Comparison of ENCODE assay signal across 7 cellular contexts in the genomic region with DNA sequence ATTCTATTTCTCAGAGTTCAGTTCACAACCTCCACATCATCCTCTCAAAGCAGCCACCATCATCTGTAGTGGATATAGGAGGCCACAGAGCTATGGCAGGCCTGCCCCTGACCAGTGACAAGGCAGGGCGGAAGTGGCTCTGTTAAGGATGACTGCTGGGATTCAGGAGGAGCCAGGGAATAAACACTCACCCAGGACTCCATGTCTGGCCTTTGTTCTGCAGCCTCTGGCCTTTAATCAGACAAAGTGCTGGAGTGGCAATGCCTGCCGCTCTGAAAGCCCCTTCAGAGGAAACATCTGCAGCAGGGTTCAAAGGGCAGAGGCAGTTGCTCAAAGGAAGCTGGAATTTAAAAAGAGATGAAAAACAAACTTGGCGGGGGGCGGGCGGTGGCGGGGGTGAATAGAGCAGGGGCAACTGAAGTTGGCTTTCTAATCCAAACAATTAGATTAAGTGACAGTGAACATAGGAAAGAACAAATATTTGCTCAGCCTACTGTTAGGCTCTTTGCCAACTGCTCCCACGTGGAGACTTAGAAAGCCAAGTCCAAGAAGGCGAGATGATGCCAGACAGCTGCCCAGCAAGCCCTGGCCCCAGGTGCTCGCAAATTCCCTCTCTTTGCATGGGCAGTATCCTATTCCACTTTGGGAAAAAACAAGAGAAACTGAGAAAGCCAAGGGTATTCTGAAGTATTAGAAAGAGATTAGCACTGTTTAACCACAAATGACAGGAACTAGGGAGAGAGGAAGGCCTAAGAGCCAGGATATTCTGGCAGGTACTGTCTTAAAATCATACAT. TPM values are rescaled to one million over a fixed set of nuclear protein-coding genes. Genes with fewer than 3 reads are reported as not detected.
A peak's percentile ranks its signal among the peaks of the same experiment; 100 is the strongest.
DNase-seq lines count a peak whose midpoint lies in the region; ATAC-seq, FAIRE-seq and TF ChIP-seq lines count a peak whose summit lies in the region.

No MANE protein-coding gene starts in this region.

- peak overlapping the region; percentile 13 for H3K4me3 Mint-ChIP-seq in HFFc6

- peak overlapping the region; percentile 47 to 87 for H3K27ac ChIP-seq in small intestine (ENCODE audit: low read depth in 1 of 2, low read length in 1 of 2)

- peaks cover 2% of the 10 kb centered on the region; the same call in 1 of the 2 replicates for H3K27me3 Mint-ChIP-seq in HFFc6 (ENCODE audit: insufficient read depth)

- H3K27ac Mint-ChIP-seq in HFFc6, result peak overlapping the region; percentile 94

- TF ChIP-seq CTCF in HFFc6 (IDR thresholded peaks at IDR 0.05), result no peak

- no peaks in the 10 kb centered on the region for H3K9me3 ChIP-seq in small intestine (ENCODE audit: control insufficient read depth, low read depth)

- H3K9me3 Mint-ChIP-seq in HFFc6, result no peaks in the 10 kb centered on the region

- no peak overlapping the region for H3K4me3 ChIP-seq in small intestine (ENCODE audit: low read depth in 1 of 2, low read length in 2 of 2)

- no peaks in the 10 kb centered on the region for H3K36me3 ChIP-seq in small intestine (ENCODE audit: control insufficient read depth in 2 of 2, insufficient read depth in 2 of 2, low read length in 2 of 2)

- no peaks in the 10 kb centered on the region for H3K27me3 ChIP-seq in small intestine (ENCODE audit: control insufficient read depth in 2 of 2, insufficient read depth in 2 of 2, low read length in 2 of 2)

- 17 to 33% (median 20%) methylated on average over 9 of the region's 9 CpGs for WGBS in small intestine, 3 donors

- H3K4me1 Mint-ChIP-seq in HFFc6 (ENCODE audit: low read depth), result peaks cover 55% of the 10 kb centered on the region

- no peak for DNase-seq in HFFc6
- DNase-seq in NCI-H510A treated with DMSO at 0.1 percent for 48 hours (lab: John Stamatoyannopoulos, UW), result peak; percentile 85
- DNase-seq in dermis microvascular lymphatic vessel endothelial cell (ENCODE audit: low read depth in 2 of 2), result peak; percentile 76 to 92
- peak; percentile 71 for DNase-seq in small intestine
- DNase-seq in activated effector memory CD4-positive, alpha-beta T cell treated with Interleukin-2 at 50 U/mL for 16 hours, result no peak
- DNase-seq in activated CD4-positive, alpha-beta T cell treated with anti-CD3 and anti-CD28 coated beads for 48 hours, result no peak

- FAIRE-seq in small intestine (lab: Jason Lieb, UNC), result no peak

- no peaks in the 10 kb centered on the region for H3K36me3 Mint-ChIP-seq in HFFc6 (ENCODE audit: low read depth)

- ATAC-seq in HG03520 (IDR thresholded peaks at IDR 0.05; ENCODE audit: unreplicated experiment), result no peak

- H3K4me1 ChIP-seq in small intestine (ENCODE audit: control insufficient read depth in 2 of 2, insufficient read depth in 1 of 2, low read depth in 1 of 2, low read length in 1 of 2), result no peaks in the 10 kb centered on the region

RNA-seq across cellular contexts. Expression of a gene that starts 5.5 kb away (rescaled TPM):
- 10 to 100 TPM; 17.0 to 22.7 (median 20.5) TPM for total RNA-seq in HFFc6 (2021; fragmentation: NEBNext Ultra II Directional; extraction: Animal tissue kit (Norgen Biotek cat#: 25700))
- total RNA-seq in dermis microvascular lymphatic vessel endothelial cell, result 23.6 and 28.1 TPM in 2 replicates
- 100 to 1,000 TPM in 2 of 3 donors, 10 to 100 TPM in 1; 35.9 to 199 (median 132) TPM for polyA plus RNA-seq in small intestine

RNA-seq across cellular contexts. Expression of a gene that starts 34.7 kb away (rescaled TPM):
- total RNA-seq in HFFc6 (2021; fragmentation: NEBNext Ultra II Directional; extraction: Animal tissue kit (Norgen Biotek cat#: 25700)), result not detected
- not detected in 2 replicates for total RNA-seq in dermis microvascular lymphatic vessel endothelial cell
- polyA plus RNA-seq in small intestine, result not detected

RNA-seq across cellular contexts. Expression of a gene that starts 37.1 kb away (rescaled TPM):
- total RNA-seq in HFFc6 (2021; fragmentation: NEBNext Ultra II Directional; extraction: Animal tissue kit (Norgen Biotek cat#: 25700)), result 10 to 100 TPM; 44.6 to 55.5 (median 51.1) TPM
- 37.1 and 46.3 TPM in 2 replicates for total RNA-seq in dermis microvascular lymphatic vessel endothelial cell
- 10 to 100 TPM; 12.5 to 56.0 (median 19.7) TPM for polyA plus RNA-seq in small intestine

RNA-seq across cellular contexts. Expression of a gene that starts 48.9 kb away (rescaled TPM):
- total RNA-seq in HFFc6 (2021; fragmentation: NEBNext Ultra II Directional; extraction: Animal tissue kit (Norgen Biotek cat#: 25700)), result under 1 TPM; 0.05 to 0.50 (median 0.16) TPM
- total RNA-seq in dermis microvascular lymphatic vessel endothelial cell, result 6.7 and 11.6 TPM in 2 replicates
- polyA plus RNA-seq in small intestine, result 1 to 10 TPM; 1.1 to 1.6 (median 1.1) TPM

Comparison
In these comparisons a context has a peak if more than half of its experiments do, and no peak if none do; other contexts are left out.
1. DNase-seq: peak in NCI-H510A treated with DMSO at 0.1 percent for 48 hours (single experiment), dermis microvascular lymphatic vessel endothelial cell (2 of 2) and small intestine (single experiment); none in HFFc6 (single experiment), activated effector memory CD4-positive, alpha-beta T cell treated with Interleukin-2 at 50 U/mL for 16 hours (single experiment) and activated CD4-positive, alpha-beta T cell treated with anti-CD3 and anti-CD28 coated beads for 48 hours (single experiment).